17 cellular contexts compared by ENCODE assay signal in genomic region chr3:82978368-82978767, GRCh38.
DNase-seq lines count a peak whose midpoint lies in the region; ATAC-seq and TF ChIP-seq lines count a peak whose summit lies in the region.
"Had no signal": no experiment of that assay in that cellular context is flagged by ENCODE, and none has a peak within 500 bp of the region (broad histone marks: within the 10 kb centered on the region; RNA-seq: fewer than 3 reads in every experiment).

No MANE protein-coding gene starts in this region.

- TF ChIP-seq POLR2A in suprapubic skin (IDR thresholded peaks at IDR 0.05): no peak

- H3K27ac ChIP-seq in GM23338 (ENCODE audit: low read depth): peak overlapping the region; percentile 9; the same call in 1 of the 2 replicates
- peak overlapping the region; percentile 48 for H3K27ac ChIP-seq in mesodermal cell (ENCODE audit: low read depth, low read length, severe bottlenecking)
- no peak overlapping the region for H3K27ac ChIP-seq in suprapubic skin
- H3K27ac ChIP-seq: GM23248, Peyer's patch had no signal

- H3K79me2 ChIP-seq in GM23338 (replicated peaks; ENCODE audit: insufficient read depth): no peaks in the 10 kb centered on the region

- no peak for TF ChIP-seq EP300 in suprapubic skin (IDR thresholded peaks at IDR 0.05)

- 94 to 100% methylated on average over 1 of the region's 3 CpGs for WGBS in mesodermal cell (ENCODE audit: insufficient coverage in 2 of 2), 2 experiments
- 54% methylated on average over 3 of the region's 3 CpGs for WGBS in suprapubic skin

- TF ChIP-seq CTCF in GM23338 (conservative IDR thresholded peaks at IDR 0.05; ENCODE audit: low read depth in 2 of 2): no peak
- no peak for TF ChIP-seq CTCF in WTC11 (IDR thresholded peaks at IDR 0.05)
- no peak for TF ChIP-seq CTCF in suprapubic skin (IDR thresholded peaks at IDR 0.05)

- peaks cover 13% of the 10 kb centered on the region; the same call in 2 of the 3 replicates for H3K9me3 Mint-ChIP-seq in GM23338
- peaks cover 24% of the 10 kb centered on the region for H3K9me3 Mint-ChIP-seq in WTC11

- CTCF ChIA-PET in WTC11 (lab: Charles Lee): interaction anchor here (0.5 kb wide), 1 partner anchor 1009 kb away, joined by 3 read pairs; no protein-coding TSS in a partner anchor

- no peaks in the 10 kb centered on the region; the same call in 1 of the 2 replicates for H3K9me2 ChIP-seq in GM23338 (ENCODE audit: insufficient read depth)

- H3K36me3 ChIP-seq in GM23338 (ENCODE audit: insufficient read depth) (no peaks in the 10 kb centered on the region), mesodermal cell (ENCODE audit: control insufficient read depth, insufficient read depth, low read length) (no peaks in the 10 kb centered on the region), suprapubic skin (no peaks in the 10 kb centered on the region)
- H3K36me3 ChIP-seq: Peyer's patch had no signal

- H3K27ac Mint-ChIP-seq in GM23338: peak overlapping the region; percentile 18; the same call in 1 of the 2 replicates
- H3K27ac Mint-ChIP-seq in WTC11: peak overlapping the region; percentile 14; the same call in 1 of the 2 replicates

- no peak overlapping the region for H3K4me2 ChIP-seq in GM23338

- H3K27me3 ChIP-seq in GM23338 (ENCODE audit: insufficient read depth) (no peaks in the 10 kb centered on the region), suprapubic skin (no peaks in the 10 kb centered on the region)
- H3K27me3 ChIP-seq: Peyer's patch had no signal

- DNase-seq in COLO829 (ENCODE audit: low spot score): peak; percentile 49
- peak; percentile 9 for DNase-seq in GM23338 (ENCODE audit: low spot score)
- DNase-seq in WTC11 (ENCODE audit: low spot score): no peak
- no peak for DNase-seq in suprapubic skin (ENCODE audit: low spot score in 2 of 2)
- DNase-seq in posterior cingulate gyrus: no peak
- DNase-seq: ACHN, Caco-2, DMS79, GM23248, KG1, NCI-H1048, NCI-H446 treated with DMSO at 0.1 percent for 48 hours, Peyer's patch had no signal

- H3K4me3 Mint-ChIP-seq in GM23338: no peak overlapping the region
- no peak overlapping the region for H3K4me3 Mint-ChIP-seq in WTC11

- H3K27me3 Mint-ChIP-seq in GM23338 (ENCODE audit: insufficient read depth, low read depth, poor library complexity) (peaks cover 2% of the 10 kb centered on the region), WTC11 (ENCODE audit: low read depth) (no peaks in the 10 kb centered on the region)

- H3K4me1 ChIP-seq in GM23338 (ENCODE audit: insufficient read depth) (no peaks in the 10 kb centered on the region), mesodermal cell (ENCODE audit: control insufficient read depth, insufficient read depth, low read length, poor library complexity, severe bottlenecking) (peaks cover 7% of the 10 kb centered on the region), suprapubic skin (no peaks in the 10 kb centered on the region)
- H3K4me1 ChIP-seq: Caco-2, Peyer's patch had no signal

- H3K36me3 Mint-ChIP-seq in GM23338 (ENCODE audit: low read depth) (peaks cover 13% of the 10 kb centered on the region; the same call in 1 of the 3 replicates), WTC11 (peaks cover 3% of the 10 kb centered on the region; the same call in 1 of the 2 replicates)

- no peak for ATAC-seq in GM23338
- no peak for ATAC-seq in WTC11
- ATAC-seq in GM19328 (IDR thresholded peaks at IDR 0.05; ENCODE audit: unreplicated experiment): no peak
- ATAC-seq: Right ventricle myocardium inferior, SK-N-SH treated with all-trans-retinoic acid at 6 μM for 48 hours had no signal

- H3K4me1 Mint-ChIP-seq in GM23338 (peaks cover 8% of the 10 kb centered on the region), WTC11 (peaks cover 23% of the 10 kb centered on the region)

- no peaks in the 10 kb centered on the region for H3K9me3 ChIP-seq in mesodermal cell (ENCODE audit: control insufficient read depth, low read length)
- H3K9me3 ChIP-seq in suprapubic skin: peaks cover 3% of the 10 kb centered on the region
- H3K9me3 ChIP-seq: Caco-2, Peyer's patch had no signal

- intact Hi-C loops in posterior cingulate gyrus (cut with DNase I): no loop called here

- peak overlapping the region; percentile 4; the same call in 1 of the 2 replicates for H2AFZ ChIP-seq in GM23338
- H2AFZ ChIP-seq: GM23248 had no signal

- no peaks in the 10 kb centered on the region for H4K20me1 ChIP-seq in GM23338 (replicated peaks; ENCODE audit: insufficient read depth)

- no peaks in the 10 kb centered on the region for H3F3A ChIP-seq in GM23338 (replicated peaks; ENCODE audit: low read depth)

- POLR2A ChIA-PET in WTC11 (lab: Charles Lee): no interaction called here

- no peak overlapping the region for H3K4me3 ChIP-seq in GM23338
- no peak overlapping the region for H3K4me3 ChIP-seq in mesodermal cell (ENCODE audit: extremely low read depth, insufficient read depth, low read length, poor library complexity, severe bottlenecking)
- no peak overlapping the region for H3K4me3 ChIP-seq in suprapubic skin
- H3K4me3 ChIP-seq: GM23248, Peyer's patch had no signal

TF ChIP-seq in GM23338, 12 proteins besides CTCF, POLR2A, EP300 and RAD21 (continues in another document):
- no peak for TF ChIP-seq EZH2 (IDR thresholded peaks at IDR 0.05; ENCODE audit: low read depth, unreplicated experiment)
- no peak for TF ChIP-seq EZH2phosphoT487 (IDR thresholded peaks at IDR 0.05; ENCODE audit: unreplicated experiment)
- no peak for TF ChIP-seq POLR2AphosphoS5 (IDR thresholded peaks at IDR 0.05; ENCODE audit: low read depth)
- no peak for TF ChIP-seq ZNF331 (CRISPR knock-in tag; IDR thresholded peaks at IDR 0.05; ENCODE audit: low read depth)
- no peak for TF ChIP-seq REST (IDR thresholded peaks at IDR 0.05; ENCODE audit: unreplicated experiment)
- TF ChIP-seq JUNB (IDR thresholded peaks at IDR 0.05; ENCODE audit: unreplicated experiment): no peak
- TF ChIP-seq STAT1 (IDR thresholded peaks at IDR 0.05; ENCODE audit: unreplicated experiment): no peak
- no peak for TF ChIP-seq ZNF114 (CRISPR knock-in tag; IDR thresholded peaks at IDR 0.05)
- TF ChIP-seq NANOG (IDR thresholded peaks at IDR 0.05; ENCODE audit: borderline replicate concordance): no peak

TF ChIP-seq in WTC11, 78 proteins besides CTCF, POLR2A, EP300 and RAD21 (continues in another document):
- TF ChIP-seq ELF4 (CRISPR knock-in tag; IDR thresholded peaks at IDR 0.05; ENCODE audit: low read depth): no peak
- TF ChIP-seq GTF2I (CRISPR knock-in tag; conservative IDR thresholded peaks at IDR 0.05): no peak
- TF ChIP-seq ZNF425 (CRISPR knock-in tag; conservative IDR thresholded peaks at IDR 0.05): no peak
- no peak for TF ChIP-seq TEAD1 (CRISPR knock-in tag; IDR thresholded peaks at IDR 0.05)
- TF ChIP-seq RELA (CRISPR knock-in tag; IDR thresholded peaks at IDR 0.05; ENCODE audit: borderline replicate concordance): no peak
- TF ChIP-seq SMAD3 (CRISPR knock-in tag; IDR thresholded peaks at IDR 0.05; ENCODE audit: borderline replicate concordance): no peak
- no peak for TF ChIP-seq PREB (CRISPR knock-in tag; IDR thresholded peaks at IDR 0.05; ENCODE audit: borderline replicate concordance)
- TF ChIP-seq CREB1 (CRISPR knock-in tag; IDR thresholded peaks at IDR 0.05): no peak

Comparison
In these comparisons a context has a peak if more than half of its experiments do, and no peak if none do; other contexts are left out.
1. DNase-seq: peak in COLO829 (single experiment) and GM23338 (single experiment); none in WTC11 (single experiment), suprapubic skin (0 of 2) and posterior cingulate gyrus (0 of 10).